ENCODE assay signal across 15 cellular contexts in the genomic region with DNA sequence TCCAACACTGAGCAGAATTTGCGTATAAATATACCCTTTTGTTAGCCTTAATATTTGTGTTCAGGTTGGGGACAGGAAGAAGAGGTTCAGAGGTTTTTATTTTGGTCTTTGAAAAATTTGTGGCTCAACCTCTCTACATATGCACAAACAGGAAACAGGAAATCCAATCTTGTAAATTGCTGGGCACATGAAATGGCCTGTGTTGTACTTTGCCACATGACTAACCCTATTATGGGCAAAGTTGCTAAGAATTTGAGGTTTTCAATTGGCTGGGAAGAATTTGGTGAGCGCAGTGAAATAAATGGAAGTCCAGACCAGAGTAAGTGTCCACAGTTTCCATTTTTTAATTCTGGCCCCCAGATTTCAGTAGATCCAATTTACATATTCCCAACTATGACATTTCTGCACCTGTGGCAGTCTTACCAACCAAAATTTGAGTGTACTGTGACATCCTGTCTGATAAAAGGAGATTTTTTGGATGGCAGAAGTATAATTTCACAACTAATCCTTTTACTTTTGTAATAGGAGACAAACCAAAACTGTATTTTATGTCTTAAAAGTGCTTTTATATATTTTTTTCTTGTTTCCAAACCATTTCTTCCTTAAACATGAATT.
DNase-seq lines count a peak whose midpoint lies in the region; ATAC-seq and TF ChIP-seq lines count a peak whose summit lies in the region.
"Had no signal": no experiment of that assay in that cellular context is flagged by ENCODE, and none has a peak within 500 bp of the region (broad histone marks: within the 10 kb centered on the region; RNA-seq: fewer than 3 reads in every experiment).

No MANE protein-coding gene starts in this region.

- H3K27ac Mint-ChIP-seq in activated naive CD8-positive, alpha-beta T cell treated with anti-CD3 and anti-CD28 coated beads for 36 hours, result peak overlapping the region; percentile 80
- peak overlapping the region; percentile 45 to 97 (median 86) for H3K27ac Mint-ChIP-seq in naive thymus-derived CD8-positive, alpha-beta T cell
- H3K27ac Mint-ChIP-seq: WTC11 had no signal

- H3K9me2 ChIP-seq in DOHH2 (replicated peaks; ENCODE audit: control insufficient read depth, low read length), result no peaks in the 10 kb centered on the region

- no peaks in the 10 kb centered on the region for H4K20me1 ChIP-seq in DOHH2 (ENCODE audit: control insufficient read depth, insufficient read depth, low read depth, low read length)

- peak; percentile 9 for DNase-seq in M059J (ENCODE audit: low read depth)
- DNase-seq in activated naive CD8-positive, alpha-beta T cell treated with anti-CD3 and anti-CD28 coated beads for 36 hours, result no peak
- peak in 4 of 10 donors; percentile 21 to 61 (median 46) for DNase-seq in naive thymus-derived CD8-positive, alpha-beta T cell
- no peak for DNase-seq in stimulated activated CD4-positive, alpha-beta T cell treated with anti-CD3 and anti-CD28 coated beads, Interleukin-4, amount 100 ng/mL, for 1 hour
- DNase-seq: left lung; NCI-H1092 treated with DMSO at 0.1 percent for 48 hours; NCI-H524; pancreas; Right ventricle myocardium superior; stimulated activated CD4-positive, alpha-beta T cell treated with anti-CD3 and anti-CD28 coated beads, Interleukin-1b, Interleukin-23, amount 100 ng/mL, for 48 hours; stimulated activated naive CD4-positive, alpha-beta T cell treated with Interleukin-2 at 50 U/mL for 16 hours had no signal

- peaks cover 25% of the 10 kb centered on the region for H3K4me1 ChIP-seq in DOHH2 (ENCODE audit: control insufficient read depth, low read length)
- H3K4me1 ChIP-seq: pancreas had no signal

- peaks cover 18% of the 10 kb centered on the region for H3K36me3 ChIP-seq in DOHH2 (ENCODE audit: control insufficient read depth, low read length)

- H3K36me3 Mint-ChIP-seq in activated naive CD8-positive, alpha-beta T cell treated with anti-CD3 and anti-CD28 coated beads for 36 hours, result peaks cover 53% of the 10 kb centered on the region
- peaks cover 5 to 66% (median 63%) of the 10 kb centered on the region in 3 donors for H3K36me3 Mint-ChIP-seq in naive thymus-derived CD8-positive, alpha-beta T cell

- H3K27me3 Mint-ChIP-seq in activated naive CD8-positive, alpha-beta T cell treated with anti-CD3 and anti-CD28 coated beads for 36 hours, result no peaks in the 10 kb centered on the region
- no peaks in the 10 kb centered on the region for H3K27me3 Mint-ChIP-seq in naive thymus-derived CD8-positive, alpha-beta T cell

- no peaks in the 10 kb centered on the region for H3K79me2 ChIP-seq in DOHH2 (ENCODE audit: control insufficient read depth, low read length)

- POLR2A ChIA-PET in naive thymus-derived CD8-positive, alpha-beta T cell (lab: Charles Lee), result no interaction called here

- H3K4me1 Mint-ChIP-seq in activated naive CD8-positive, alpha-beta T cell treated with anti-CD3 and anti-CD28 coated beads for 36 hours, result peaks cover 42% of the 10 kb centered on the region
- H3K4me1 Mint-ChIP-seq in naive thymus-derived CD8-positive, alpha-beta T cell, result peaks cover 23 to 50% (median 42%) of the 10 kb centered on the region in 4 donors

- H3K4me3 ChIP-seq in DOHH2 (ENCODE audit: low read length), result peak overlapping the region; percentile 32
- H3K4me3 ChIP-seq: left lung, pancreas had no signal

- H3K9me3 ChIP-seq in DOHH2 (ENCODE audit: control insufficient read depth, insufficient read depth, low read length), result no peaks in the 10 kb centered on the region
- H3K9me3 ChIP-seq: left lung, pancreas had no signal

- peaks cover 4% of the 10 kb centered on the region for H3K9me3 Mint-ChIP-seq in activated naive CD8-positive, alpha-beta T cell treated with anti-CD3 and anti-CD28 coated beads for 36 hours
- peaks cover 0 to 5% (median 0%) of the 10 kb centered on the region in 9 donors for H3K9me3 Mint-ChIP-seq in naive thymus-derived CD8-positive, alpha-beta T cell
- H3K9me3 Mint-ChIP-seq: WTC11 had no signal

- no peak overlapping the region for H3K4me3 Mint-ChIP-seq in activated naive CD8-positive, alpha-beta T cell treated with anti-CD3 and anti-CD28 coated beads for 36 hours
- peak overlapping the region in 9 of 10 donors; percentile 7 to 72 (median 46) for H3K4me3 Mint-ChIP-seq in naive thymus-derived CD8-positive, alpha-beta T cell
- H3K4me3 Mint-ChIP-seq: WTC11 had no signal

- ATAC-seq in naive thymus-derived CD8-positive, alpha-beta T cell, result peak; percentile 83 to 93
- ATAC-seq in HG03442 (IDR thresholded peaks at IDR 0.05; ENCODE audit: unreplicated experiment), result no peak
- ATAC-seq in HG03039 (IDR thresholded peaks at IDR 0.05; ENCODE audit: unreplicated experiment), result no peak
- ATAC-seq: left lung, WTC11 had no signal

- no peaks in the 10 kb centered on the region for H3K27me3 ChIP-seq in DOHH2 (ENCODE audit: control insufficient read depth, low read length)
- H3K27me3 ChIP-seq: left lung, pancreas had no signal

- peaks cover 4% of the 10 kb centered on the region; the same call in 1 of the 2 replicates for H3F3A ChIP-seq in DOHH2 (ENCODE audit: control insufficient read depth, insufficient read depth)

- peak overlapping the region; percentile 41 for H3K27ac ChIP-seq in DOHH2 (ENCODE audit: low read depth, low read length)
- H3K27ac ChIP-seq: pancreas had no signal

- peak overlapping the region; percentile 38 for H3K4me2 ChIP-seq in DOHH2 (ENCODE audit: low read length)

- no peak for TF ChIP-seq CTCF in DOHH2 (IDR thresholded peaks at IDR 0.05; ENCODE audit: low read depth, low read length, poor library complexity, severe bottlenecking)

Comparison
In these comparisons a context has a peak if more than half of its experiments do, and no peak if none do; other contexts are left out.
1. ATAC-seq: peak in naive thymus-derived CD8-positive, alpha-beta T cell (2 of 2); none in HG03442 (single experiment) and HG03039 (single experiment).